23 cellular contexts compared by ENCODE assay signal in the genomic region with DNA sequence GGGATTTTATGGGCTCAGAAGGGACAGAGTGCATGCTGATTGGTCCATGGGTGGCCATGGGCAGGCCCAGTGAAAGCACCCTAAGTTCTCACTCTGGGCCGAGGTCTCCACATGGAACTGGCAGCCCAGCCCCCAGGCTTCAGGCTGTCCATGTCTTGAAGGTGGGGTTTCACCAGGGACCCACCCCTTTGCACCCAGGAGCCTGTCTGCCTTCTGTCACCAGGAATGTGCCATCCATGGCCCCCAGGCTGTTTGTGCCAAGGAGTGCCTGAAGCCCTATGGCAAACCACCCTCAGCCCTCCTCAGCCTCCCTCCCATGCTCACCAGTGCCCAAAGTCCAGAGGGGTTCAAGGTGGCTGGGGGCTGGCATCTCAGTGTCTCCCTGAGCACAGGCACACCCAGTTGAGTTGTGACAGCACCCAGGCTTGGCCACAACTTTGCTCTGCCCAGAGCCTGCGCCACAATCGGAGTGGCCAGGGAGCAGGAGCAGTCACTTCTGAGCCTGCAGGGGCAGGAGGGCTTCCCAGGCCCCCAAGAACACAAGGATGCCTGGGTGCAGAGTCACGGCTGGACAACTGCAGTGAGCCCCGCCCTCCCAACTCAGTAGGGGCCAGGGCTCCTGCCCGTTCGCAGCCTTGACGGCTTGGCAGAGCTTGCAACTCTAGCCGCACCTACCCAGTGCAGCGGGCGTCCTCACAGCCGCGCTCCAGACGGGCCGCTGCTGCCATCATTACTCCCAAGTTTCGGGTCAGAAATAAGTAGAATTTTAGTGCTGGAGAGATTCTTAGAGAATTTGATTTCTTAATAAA.
"Had no signal": no experiment of that assay in that cellular context is flagged by ENCODE, and none has a peak within 500 bp of the region (broad histone marks: within the 10 kb centered on the region; RNA-seq: fewer than 3 reads in every experiment).

No MANE protein-coding gene starts in this region.

- H3K4me3 ChIP-seq: left ventricle myocardium inferior, right lobe of liver, thoracic aorta, upper lobe of left lung had no signal

- H3K36me3 Mint-ChIP-seq: activated CD4-positive, alpha-beta memory T cell treated with anti-CD3 and anti-CD28 coated beads for 36 hours had no signal

- H3K4me3 Mint-ChIP-seq: activated CD4-positive, alpha-beta memory T cell treated with anti-CD3 and anti-CD28 coated beads for 36 hours; brain; dendritic cell treated with granulocyte-macrophage colony-stimulating factor and Interleukin-4, amounts not matched to agents 40 ng/mL and 50 ng/mL, for 4 days; immature natural killer cell; nephron; stimulated activated naive B cell treated with anti-CD40 and anti-IgM and Interleukin-4, amounts not matched to agents 10 μg/mL and 1 μg/mL and 100 μg/mL, for 72 hours; T-helper 1 cell treated with Interleukin-12 subunit alpha and Interleukin-12 subunit beta and Interleukin-4 antibody, amounts not matched to agents 30 μg/mL and 1 μg/mL, for 36 hours had no signal

- H3K9me3 Mint-ChIP-seq: activated CD4-positive, alpha-beta memory T cell treated with anti-CD3 and anti-CD28 coated beads for 36 hours; brain; dendritic cell treated with granulocyte-macrophage colony-stimulating factor and Interleukin-4, amounts not matched to agents 40 ng/mL and 50 ng/mL, for 4 days; immature natural killer cell; nephron; stimulated activated naive B cell treated with anti-CD40 and anti-IgM and Interleukin-4, amounts not matched to agents 10 μg/mL and 1 μg/mL and 100 μg/mL, for 72 hours; T-helper 1 cell treated with Interleukin-12 subunit alpha and Interleukin-12 subunit beta and Interleukin-4 antibody, amounts not matched to agents 30 μg/mL and 1 μg/mL, for 36 hours had no signal

- H3K27me3 Mint-ChIP-seq: activated CD4-positive, alpha-beta memory T cell treated with anti-CD3 and anti-CD28 coated beads for 36 hours; brain; dendritic cell treated with granulocyte-macrophage colony-stimulating factor and Interleukin-4, amounts not matched to agents 40 ng/mL and 50 ng/mL, for 4 days; stimulated activated naive B cell treated with anti-CD40 and anti-IgM and Interleukin-4, amounts not matched to agents 10 μg/mL and 1 μg/mL and 100 μg/mL, for 72 hours had no signal

- H3K9ac ChIP-seq: parathyroid adenoma had no signal

- H3K4me1 Mint-ChIP-seq: immature natural killer cell had no signal

- H3K27ac Mint-ChIP-seq: activated CD4-positive, alpha-beta memory T cell treated with anti-CD3 and anti-CD28 coated beads for 36 hours; brain; dendritic cell treated with granulocyte-macrophage colony-stimulating factor and Interleukin-4, amounts not matched to agents 40 ng/mL and 50 ng/mL, for 4 days; immature natural killer cell; T-helper 1 cell treated with Interleukin-12 subunit alpha and Interleukin-12 subunit beta and Interleukin-4 antibody, amounts not matched to agents 30 μg/mL and 1 μg/mL, for 36 hours had no signal

- H3K9me3 ChIP-seq: left ventricle myocardium inferior, right lobe of liver, thoracic aorta, upper lobe of left lung had no signal

- DNase-seq: activated CD4-positive, alpha-beta memory T cell treated with anti-CD3 and anti-CD28 coated beads for 36 hours; activated CD4-positive, alpha-beta T cell treated with anti-CD3 and anti-CD28 coated beads for 48 hours; activated effector memory CD4-positive, alpha-beta T cell treated with anti-CD3 and anti-CD28 coated beads, Interleukin-2, amount 50 U/mL, for 16 hours; activated naive CD4-positive, alpha-beta T cell treated with anti-CD3 and anti-CD28 coated beads, Interleukin-2, amount 50 U/mL, for 16 hours; activated T-cell treated with anti-CD3 and anti-CD28 coated beads for 4 hours; anterior cingulate cortex; caudate nucleus; effector memory CD4-positive, alpha-beta T cell; foreskin keratinocyte; immature natural killer cell; kidney glomerular epithelial cell; left ventricle myocardium inferior; small intestine; stimulated activated CD4-positive, alpha-beta T cell treated with anti-CD3 and anti-CD28 coated beads, Interleukin-15, amount 100 ng/mL, for 24 hours; stimulated activated naive B cell treated with anti-CD40 and anti-IgM and Interleukin-4, amounts not matched to agents 10 μg/mL and 1 μg/mL and 100 μg/mL, for 72 hours had no signal

- H3K36me3 ChIP-seq: right lobe of liver, thoracic aorta, upper lobe of left lung had no signal

- H3K27me3 ChIP-seq: foreskin keratinocyte, right lobe of liver, upper lobe of left lung had no signal

- H3K4me1 ChIP-seq: parathyroid adenoma, right lobe of liver had no signal

- H3K27ac ChIP-seq: foreskin keratinocyte, left ventricle myocardium inferior, parathyroid adenoma, right lobe of liver, thoracic aorta, upper lobe of left lung had no signal

- ATAC-seq: foreskin keratinocyte; right lobe of liver; stimulated activated naive B cell treated with anti-CD40 and anti-IgM and Interleukin-4, amounts not matched to agents 10 μg/mL and 1 μg/mL and 100 μg/mL, for 72 hours had no signal
